Comparison of ENCODE assay signal across 27 cellular contexts in the genomic region with DNA sequence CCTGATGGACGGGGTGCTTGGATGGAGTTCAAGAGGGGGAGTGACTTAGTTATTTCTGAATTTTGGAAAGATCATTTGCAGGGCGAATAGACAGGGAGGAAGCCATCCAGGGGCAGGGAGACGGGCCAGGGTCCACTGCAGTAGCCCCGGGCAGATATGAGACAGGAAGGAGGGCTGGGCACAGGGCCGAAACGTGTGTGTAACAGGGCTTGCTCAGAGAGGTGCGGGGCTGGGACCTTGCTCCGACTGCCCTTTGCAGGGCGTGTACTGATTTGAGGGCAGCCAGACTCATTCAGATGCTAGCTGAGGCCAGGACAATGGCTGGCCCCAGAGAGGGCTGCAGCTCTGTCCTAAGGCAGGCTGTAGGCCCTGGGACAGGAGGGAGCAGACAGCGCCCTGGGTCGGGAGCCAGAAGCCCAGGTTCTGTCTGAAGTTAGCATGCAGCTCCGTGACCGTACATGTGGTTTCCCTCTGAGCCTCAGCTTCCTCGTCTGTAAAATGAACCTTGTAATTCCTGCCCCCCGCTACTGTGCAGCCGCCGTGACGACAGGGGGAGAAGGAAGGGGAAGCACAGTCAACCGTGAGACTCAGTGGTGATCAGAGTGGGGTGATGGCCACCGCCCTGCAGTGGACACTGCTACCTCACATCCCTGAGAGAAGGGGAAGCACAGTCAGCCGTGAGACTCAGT.
"Had no signal": no experiment of that assay in that cellular context is flagged by ENCODE, and none has a peak within 500 bp of the region (broad histone marks: within the 10 kb centered on the region; RNA-seq: fewer than 3 reads in every experiment).

No MANE protein-coding gene starts in this region.

- H3K4me1 ChIP-seq: SJCRH30 had no signal

- H3K27me3 ChIP-seq: SJCRH30 had no signal

- H3K27ac ChIP-seq: SJCRH30, WERI-Rb-1 had no signal

- DNase-seq: activated CD4-positive, alpha-beta T cell treated with anti-CD3 and anti-CD28 coated beads for 48 hours; activated CD4-positive, alpha-beta T cell treated with anti-CD3 and anti-CD28 coated beads, Interleukin-2, amount 50 U/mL, for 4 hours; activated CD8-positive, alpha-beta memory T cell treated with anti-CD3 and anti-CD28 coated beads, Interleukin-2, amount 50 U/mL, for 48 hours; activated CD8-positive, alpha-beta T cell treated with anti-CD3 and anti-CD28 coated beads, Interleukin-2, amount 10 ng/mL, durations not matched to agents 7 days and 5 days; activated gamma-delta T cell; activated naive CD4-positive, alpha-beta T cell treated with anti-CD3 and anti-CD28 coated beads for 36 hours; activated T-cell treated with anti-CD3 and anti-CD28 coated beads, Interleukin-2, amount 50 U/mL, for 1 hour; amygdala; cerebellar nuclear complex; KG1; NCI-H1092; NCI-H1417 treated with DMSO at 0.1 percent for 48 hours; NCI-H1694; NCI-H2029 treated with DMSO at 0.1 percent for 48 hours; NCI-H345; NCI-H510A; NCI-H526 treated with DMSO at 0.1 percent for 48 hours; NCI-H82; Right ventricle myocardium superior; RPMI8226; SJCRH30; SK-N-SH; T-helper 1 cell; WERI-Rb-1 had no signal

- H3K4me3 Mint-ChIP-seq: activated CD8-positive, alpha-beta T cell treated with anti-CD3 and anti-CD28 coated beads, Interleukin-2, amount 10 ng/mL, durations not matched to agents 7 days and 5 days; activated naive CD4-positive, alpha-beta T cell treated with anti-CD3 and anti-CD28 coated beads for 36 hours; activated naive CD8-positive, alpha-beta T cell; activated T-helper 1 cell treated with anti-CD3 and anti-CD28 coated beads, Interleukin-12 subunit alpha, Interleukin-12 subunit beta, Interleukin-2, Interleukin-4 antibody, amounts not matched to agents 30 ng/mL and 10 ng/mL and 1 ng/mL, durations not matched to agents 14 hours and 24 hours and 36 hours; brain had no signal

- H3K36me3 ChIP-seq: SJCRH30 had no signal

- H3K4me1 Mint-ChIP-seq: brain had no signal

- H3K27me3 Mint-ChIP-seq: brain had no signal

- H3K27ac Mint-ChIP-seq: activated CD8-positive, alpha-beta T cell treated with anti-CD3 and anti-CD28 coated beads, Interleukin-2, amount 10 ng/mL, durations not matched to agents 7 days and 5 days; activated naive CD4-positive, alpha-beta T cell treated with anti-CD3 and anti-CD28 coated beads for 36 hours; activated naive CD8-positive, alpha-beta T cell; activated T-helper 1 cell treated with anti-CD3 and anti-CD28 coated beads, Interleukin-12 subunit alpha, Interleukin-12 subunit beta, Interleukin-2, Interleukin-4 antibody, amounts not matched to agents 30 ng/mL and 10 ng/mL and 1 ng/mL, durations not matched to agents 14 hours and 24 hours and 36 hours had no signal

- H3K4me3 ChIP-seq: SJCRH30 had no signal
